Comparison of ENCODE assay signal across 8 cellular contexts in genomic region chr5:178205010-178205748, GRCh38. TPM values are rescaled to one million over a fixed set of nuclear protein-coding genes. Genes with fewer than 3 reads are reported as not detected.
A peak's percentile ranks its signal among the peaks of the same experiment; 100 is the strongest.
DNase-seq lines count a peak whose midpoint lies in the region; ATAC-seq and TF ChIP-seq lines count a peak whose summit lies in the region.

No MANE protein-coding gene starts in this region.

- TF ChIP-seq CTCF in Peyer's patch (IDR thresholded peaks at IDR 0.05) (peak in 1 of 6 experiments; percentile 3), fibroblast of villous mesenchyme (IDR thresholded peaks at IDR 0.05; ENCODE audit: insufficient read depth, low read depth, low read length) (no peak), neural progenitor cell (IDR thresholded peaks at IDR 0.05) (no peak)

- H3K4me1 ChIP-seq in CD4-positive, alpha-beta memory T cell (ENCODE audit: insufficient read depth, low read length), result peaks cover 37% of the 10 kb centered on the region
- H3K4me1 ChIP-seq in Peyer's patch, result peaks cover 3 to 42% (median 13%) of the 10 kb centered on the region in 4 donors
- H3K4me1 ChIP-seq in neural progenitor cell, result peaks cover 16% of the 10 kb centered on the region
- H3K4me1 ChIP-seq in stomach smooth muscle (ENCODE audit: control insufficient read depth, insufficient read depth, low read length), result peaks cover 27% of the 10 kb centered on the region

- CTCF ChIA-PET in CD4-positive, alpha-beta memory T cell (lab: Charles Lee; ENCODE audit: partially characterized antibody), result interaction anchor here (1.1 to 1.8 kb wide), 2 partner anchors 29 to 30 kb away, joined by 4 read pairs; no protein-coding TSS in a partner anchor

- H3K27me3 Mint-ChIP-seq in CD4-positive, alpha-beta memory T cell, result peaks cover 2% of the 10 kb centered on the region in 2 donors
- H3K27me3 Mint-ChIP-seq in neural progenitor cell (ENCODE audit: insufficient read depth, low read depth), result peaks cover 28% of the 10 kb centered on the region

- H4K20me1 ChIP-seq in neural progenitor cell (ENCODE audit: low read depth), result peaks cover 52% of the 10 kb centered on the region

- H3K9me3 Mint-ChIP-seq in CD4-positive, alpha-beta memory T cell, result peaks cover 0 to 5% (median 0%) of the 10 kb centered on the region in 8 donors
- peaks cover 2% of the 10 kb centered on the region for H3K9me3 Mint-ChIP-seq in neural progenitor cell

- POLR2A ChIA-PET in CD4-positive, alpha-beta memory T cell (lab: Charles Lee; ENCODE audit: partially characterized antibody), result interaction anchor here (0.8 to 4.6 kb wide), 18 partner anchors 8 to 1418 kb away, joined by 3 to 72 read pairs (median 6); partner anchors contain the start of genes B4GALT7, CLK4, HNRNPH1 and N4BP3

- H3K9me3 ChIP-seq in CD4-positive, alpha-beta memory T cell (ENCODE audit: control insufficient read depth in 1 of 2, low read length in 2 of 2), result no peaks in the 10 kb centered on the region
- H3K9me3 ChIP-seq in Peyer's patch, result no peaks in the 10 kb centered on the region
- H3K9me3 ChIP-seq in neural progenitor cell (ENCODE audit: low read depth), result no peaks in the 10 kb centered on the region
- H3K9me3 ChIP-seq in stomach smooth muscle (ENCODE audit: control insufficient read depth in 2 of 2, low read length in 2 of 2), result no peaks in the 10 kb centered on the region

- H2AFZ ChIP-seq in neural progenitor cell (replicated peaks), result no peak overlapping the region

- H3K27ac ChIP-seq in CD4-positive, alpha-beta memory T cell (ENCODE audit: low read depth, low read length), result peak overlapping the region; percentile 73
- H3K27ac ChIP-seq in Peyer's patch (peak overlapping the region; percentile 97 to 99 (median 98)), neural progenitor cell (peak overlapping the region; percentile 85), stomach smooth muscle (ENCODE audit: low read length) (peak overlapping the region; percentile 55)

- peaks cover 22 to 51% of the 10 kb centered on the region in 2 donors for H3K36me3 Mint-ChIP-seq in CD4-positive, alpha-beta memory T cell
- peaks cover 30% of the 10 kb centered on the region for H3K36me3 Mint-ChIP-seq in neural progenitor cell

- H3K27ac Mint-ChIP-seq in CD4-positive, alpha-beta memory T cell, result peak overlapping the region; percentile 83 to 94 (median 88)
- no peak overlapping the region for H3K27ac Mint-ChIP-seq in neural progenitor cell

- peak overlapping the region; percentile 85 to 98 for H3K4me3 ChIP-seq in CD4-positive, alpha-beta memory T cell (ENCODE audit: low read length in 2 of 2)
- H3K4me3 ChIP-seq in Peyer's patch (peak overlapping the region; percentile 87 to 100 (median 93)), fibroblast of villous mesenchyme (ENCODE audit: low read depth, low read length) (peak overlapping the region; percentile 74), neural progenitor cell (peak overlapping the region; percentile 94), stomach smooth muscle (ENCODE audit: low read length in 2 of 2) (peak overlapping the region; percentile 88 to 94)

- H3K9ac ChIP-seq in neural progenitor cell (peak overlapping the region; percentile 97), stomach smooth muscle (ENCODE audit: low read length in 2 of 2) (peak overlapping the region; percentile 68 to 70)

- peak overlapping the region; percentile 79 to 100 (median 90) for H3K4me3 Mint-ChIP-seq in CD4-positive, alpha-beta memory T cell
- H3K4me3 Mint-ChIP-seq in neural progenitor cell, result peak overlapping the region; percentile 86

- intact Hi-C loops in CD4-positive, alpha-beta memory T cell (cut with micrococcal nuclease), result no loop called here

- no peaks in the 10 kb centered on the region for H3K27me3 ChIP-seq in CD4-positive, alpha-beta memory T cell (ENCODE audit: insufficient read depth, low read length)
- H3K27me3 ChIP-seq in Peyer's patch (no peaks in the 10 kb centered on the region), neural progenitor cell (peaks cover 9% of the 10 kb centered on the region), stomach smooth muscle (ENCODE audit: control insufficient read depth in 1 of 2, insufficient read depth in 2 of 2, low read length in 2 of 2) (no peaks in the 10 kb centered on the region)

- ATAC-seq in GM19324 (IDR thresholded peaks at IDR 0.05; ENCODE audit: low FRiP score, unreplicated experiment) (peak; percentile 68), HG03457 (IDR thresholded peaks at IDR 0.05; ENCODE audit: unreplicated experiment) (peak; percentile 39)

- H3K4me1 Mint-ChIP-seq in CD4-positive, alpha-beta memory T cell, result peaks cover 15 to 47% (median 29%) of the 10 kb centered on the region in 4 donors
- H3K4me1 Mint-ChIP-seq in neural progenitor cell, result peaks cover 24% of the 10 kb centered on the region

- TF ChIP-seq POLR2A in Peyer's patch (IDR thresholded peaks at IDR 0.05), result peak; percentile 68 to 80

- peak overlapping the region; percentile 88 for H3K4me2 ChIP-seq in neural progenitor cell

- peak; percentile 58 to 75 (median 63) for DNase-seq in CD4-positive, alpha-beta memory T cell
- DNase-seq in Peyer's patch, result peak; percentile 82 to 94 (median 92)
- peak; percentile 91 for DNase-seq in activated effector memory CD4-positive, alpha-beta T cell treated with anti-CD3 and anti-CD28 coated beads, Interleukin-2, amount 50 U/mL, for 16 hours
- DNase-seq in fibroblast of villous mesenchyme (ENCODE audit: low read depth), result peak; percentile 75
- peak; percentile 84 for DNase-seq in neural progenitor cell (ENCODE audit: low spot score)

- peaks cover 37% of the 10 kb centered on the region for H3K36me3 ChIP-seq in CD4-positive, alpha-beta memory T cell (ENCODE audit: insufficient read depth, low read length)
- H3K36me3 ChIP-seq in Peyer's patch, result peaks cover 0 to 37% (median 0%) of the 10 kb centered on the region in 3 donors
- H3K36me3 ChIP-seq in neural progenitor cell, result peaks cover 17% of the 10 kb centered on the region
- H3K36me3 ChIP-seq in stomach smooth muscle (ENCODE audit: control insufficient read depth in 2 of 2, insufficient read depth in 2 of 2, low read length in 2 of 2), result peaks cover 28 to 31% of the 10 kb centered on the region in 2 donors

- H3K79me2 ChIP-seq in neural progenitor cell (ENCODE audit: low read depth), result peaks cover 64% of the 10 kb centered on the region

- peaks cover 64% of the 10 kb centered on the region for H3F3A ChIP-seq in neural progenitor cell (ENCODE audit: low read depth)

RNA-seq across cellular contexts. Expression of gene HNRNPAB, which starts 0.8 kb away (rescaled TPM):
- 10 to 100 TPM; 82.1 to 85.3 TPM for total RNA-seq in CD4-positive, alpha-beta memory T cell
- 10 to 100 TPM; 29.4 to 75.3 TPM for polyA plus RNA-seq in CD4-positive, alpha-beta memory T cell
- total RNA-seq in Peyer's patch (100 to 1,000 TPM in 1 of 4 donors, 10 to 100 TPM in 3; 74.8 to 135 (median 81.4) TPM), fibroblast of villous mesenchyme (52.8 and 63.5 TPM in 2 replicates), neural progenitor cell (ENCODE audit: low replicate concordance) (186 and 195 TPM in 2 replicates)

RNA-seq across cellular contexts. Expression of gene GMCL2, which starts 18.0 kb away (rescaled TPM):
- not detected for total RNA-seq in CD4-positive, alpha-beta memory T cell
- polyA plus RNA-seq in CD4-positive, alpha-beta memory T cell, result not detected
- total RNA-seq in Peyer's patch (not detected), fibroblast of villous mesenchyme (not detected in 2 replicates), neural progenitor cell (ENCODE audit: low replicate concordance) (not detected in 2 replicates)

RNA-seq across cellular contexts. Expression of gene PHYKPL, which starts 27.4 kb away (rescaled TPM):
- 100 to 1,000 TPM; 234 to 251 TPM for total RNA-seq in CD4-positive, alpha-beta memory T cell
- 10 to 100 TPM; 38.7 to 44.6 TPM for polyA plus RNA-seq in CD4-positive, alpha-beta memory T cell
- total RNA-seq in Peyer's patch, result 100 to 1,000 TPM; 180 to 441 (median 280) TPM
- 31.5 and 32.2 TPM in 2 replicates for total RNA-seq in fibroblast of villous mesenchyme
- total RNA-seq in neural progenitor cell (ENCODE audit: low replicate concordance), result 20.5 and 25.9 TPM in 2 replicates

RNA-seq across cellular contexts. Expression of gene NHP2, which starts 51.5 kb away (rescaled TPM):
- total RNA-seq in CD4-positive, alpha-beta memory T cell, result 10 to 100 TPM; 64.1 to 69.5 TPM
- 100 to 1,000 TPM; 208 to 250 TPM for polyA plus RNA-seq in CD4-positive, alpha-beta memory T cell
- total RNA-seq in Peyer's patch (10 to 100 TPM; 49.5 to 75.9 (median 62.0) TPM), fibroblast of villous mesenchyme (88.1 and 102 TPM in 2 replicates), neural progenitor cell (ENCODE audit: low replicate concordance) (357 and 380 TPM in 2 replicates)

Comparison
In these comparisons a context has a peak if more than half of its experiments do, and no peak if none do; other contexts are left out.
1. Peak in every context shown above with its lines: DNase-seq, ATAC-seq, H3K4me3 ChIP-seq and H3K27ac ChIP-seq.